ENCODE assay signal across 1 cellular context in the genomic region with DNA sequence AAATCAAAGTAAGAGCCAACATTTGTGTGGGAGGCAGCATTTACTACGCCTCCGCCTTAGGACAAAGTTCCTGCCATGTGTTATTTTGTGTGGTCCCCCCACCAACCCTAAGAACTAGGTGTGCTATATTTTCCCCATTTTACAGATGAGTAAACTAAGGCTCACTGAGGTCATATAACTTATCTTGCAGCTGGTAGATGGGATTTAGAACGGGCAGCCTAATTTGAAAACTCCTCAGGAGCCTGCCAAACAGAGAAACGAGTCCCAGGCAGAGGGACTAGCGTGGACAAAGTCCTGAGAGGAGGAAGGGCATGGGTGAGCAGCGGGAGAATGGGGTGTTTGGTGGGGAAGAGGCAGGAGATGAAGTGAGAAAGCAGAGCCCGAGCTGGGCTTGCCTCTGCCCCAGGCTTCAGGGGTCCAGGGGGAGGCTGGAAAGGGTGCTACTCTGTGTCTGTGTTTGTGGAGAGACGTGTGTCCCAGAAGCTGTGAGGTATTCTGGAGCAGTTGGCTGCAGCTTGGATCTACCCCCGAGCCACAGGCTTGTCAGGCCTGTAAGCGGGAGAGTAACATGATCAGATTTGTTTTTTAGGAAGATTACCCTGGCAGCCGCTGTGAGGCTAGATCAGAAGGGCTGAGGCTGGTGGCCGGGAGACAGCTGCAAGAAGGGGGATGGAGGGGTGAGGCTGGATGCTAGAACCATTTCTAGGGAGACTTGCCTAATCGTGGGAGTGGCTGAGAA.
TF ChIP-seq lines count a peak whose summit lies in the region.

No MANE protein-coding gene starts in this region.

TF ChIP-seq in SK-N-SH, 30 proteins besides CTCF, POLR2A, EP300 and RAD21:
- TF ChIP-seq MXI1 (IDR thresholded peaks at IDR 0.05; ENCODE audit: low read depth, low read length) (no peak), MEF2A (IDR thresholded peaks at IDR 0.05; ENCODE audit: borderline replicate concordance, low read depth) (no peak), GABPA (IDR thresholded peaks at IDR 0.05; ENCODE audit: low read depth) (no peak), FOXM1 (IDR thresholded peaks at IDR 0.05; ENCODE audit: low read depth) (no peak), RCOR1 (IDR thresholded peaks at IDR 0.05; ENCODE audit: low read length) (no peak), ELF1 (IDR thresholded peaks at IDR 0.05) (no peak), FOSL2 (IDR thresholded peaks at IDR 0.05; ENCODE audit: borderline replicate concordance, low read depth) (no peak), TAF1 (IDR thresholded peaks at IDR 0.05; ENCODE audit: borderline replicate concordance, low read depth, low read length) (no peak), SMC3 (IDR thresholded peaks at IDR 0.05; ENCODE audit: low read depth, low read length) (no peak), EZH2phosphoT487 (IDR thresholded peaks at IDR 0.05; ENCODE audit: borderline replicate concordance, low read depth) (no peak), NRF1 (IDR thresholded peaks at IDR 0.05; ENCODE audit: low read depth, low read length) (no peak), JUND (IDR thresholded peaks at IDR 0.05) (no peak), POLR2AphosphoS5 (IDR thresholded peaks at IDR 0.05; ENCODE audit: low read depth, low read length) (no peak), SIN3A (IDR thresholded peaks at IDR 0.05; ENCODE audit: borderline replicate concordance, low read depth, low read length) (no peak), NFIC (IDR thresholded peaks at IDR 0.05; ENCODE audit: borderline replicate concordance) (no peak)
